Comparison of ENCODE assay signal across 8 cellular contexts in the genomic region with DNA sequence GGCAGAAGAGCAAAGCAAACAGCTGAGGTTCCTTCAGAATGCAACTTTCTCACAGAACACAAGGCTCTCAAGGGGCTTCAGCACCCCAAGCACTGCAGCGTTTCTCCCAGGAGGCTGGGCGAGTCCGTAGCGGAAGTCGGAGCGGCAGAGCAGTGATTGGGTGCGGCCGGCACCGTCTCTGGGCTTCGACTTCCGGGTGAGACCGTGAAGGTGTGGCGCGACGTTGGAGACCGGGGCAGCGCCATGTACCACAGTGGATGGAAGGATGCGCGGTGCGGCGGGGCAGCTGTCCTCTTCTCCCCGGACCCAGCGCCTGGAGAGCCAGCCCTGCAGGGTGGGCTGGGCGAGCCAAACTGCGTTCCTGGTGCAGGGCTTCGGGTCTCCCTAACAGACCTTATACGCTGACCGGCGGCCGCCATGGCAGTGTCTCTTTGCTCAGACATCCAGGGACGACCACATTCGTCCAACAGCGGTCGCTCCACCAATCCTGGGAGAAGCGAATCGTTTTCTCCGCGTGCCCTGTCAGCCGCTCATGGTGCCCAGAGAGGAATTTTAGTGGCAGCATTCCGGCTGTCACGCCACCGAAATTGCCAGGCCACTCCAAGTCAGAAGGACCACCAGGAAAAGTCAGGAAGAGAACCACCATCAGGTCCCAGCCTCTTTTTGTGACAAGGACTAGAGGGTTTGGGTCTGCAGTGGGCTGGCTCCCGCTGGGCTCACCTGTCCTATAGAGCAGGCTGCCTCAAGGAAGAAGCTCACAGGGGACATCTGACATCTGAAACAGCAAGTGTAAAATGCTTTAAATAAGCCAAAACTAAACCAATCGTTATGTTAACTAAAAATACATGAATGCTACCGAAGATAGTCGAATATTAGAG. TPM values are rescaled to one million over a fixed set of nuclear protein-coding genes. Genes with fewer than 3 reads are reported as not detected.
DNase-seq lines count a peak whose midpoint lies in the region; ATAC-seq and TF ChIP-seq lines count a peak whose summit lies in the region.

No MANE protein-coding gene starts in this region.

- peak overlapping the region; percentile 62 for H3K4me3 ChIP-seq in WERI-Rb-1 (ENCODE audit: low read depth, low read length)
- H3K4me3 ChIP-seq in mammary epithelial cell (replicated peaks in 1 of 3; ENCODE audit: insufficient read depth in 1 of 3, low read depth in 2 of 3, low read length in 3 of 3), result peak overlapping the region; percentile 50 to 90 (median 76)

- TF ChIP-seq CTCF in WERI-Rb-1 (IDR thresholded peaks at IDR 0.05; ENCODE audit: low read depth, low read length) (no peak), mammary epithelial cell (conservative IDR thresholded peaks at IDR 0.05 in 1 of 2, IDR thresholded peaks at IDR 0.05 in 1 of 2; ENCODE audit: extremely low read depth in 1 of 2, insufficient read depth in 1 of 2, low read depth in 1 of 2, low read length in 2 of 2) (no peak)

- intact Hi-C loops in mammary epithelial cell (cut with micrococcal nuclease), result no loop called here

- in situ Hi-C loops in mammary epithelial cell (cut with MboI; ENCODE audit: low sequenced_read_pairs in 2 of 2), result no loop called here

- dilution Hi-C loops in mammary epithelial cell (cut with HindIII; ENCODE audit: low sequenced_read_pairs), result no loop called here

- peak overlapping the region; percentile 80 for H3K4me2 ChIP-seq in mammary epithelial cell (ENCODE audit: insufficient read depth, low read depth, low read length)

- peak; percentile 85 for DNase-seq in Daoy (ENCODE audit: low read depth)
- peak; percentile 93 for DNase-seq in NAMALWA (ENCODE audit: low spot score)
- peak; percentile 93 for DNase-seq in WERI-Rb-1
- peak; percentile 69 for DNase-seq in mammary epithelial cell
- DNase-seq in inferior parietal cortex (ENCODE audit: extremely low spot score), result peak; percentile 79
- peak; percentile 66 for DNase-seq in stimulated activated CD4-positive, alpha-beta T cell treated with anti-CD3 and anti-CD28 coated beads, Interleukin-12 subunit alpha, Interleukin-12 subunit beta, amount 100 ng/mL, for 4 hours
- no peak for DNase-seq in 8988T

- BruUV-seq in mammary epithelial cell (replicated peaks; lab: Mats Ljungman, UMichigan), result TSS peak; percentile 37

- H3K27me3 ChIP-seq in WERI-Rb-1 (ENCODE audit: insufficient read depth, low read depth, severe bottlenecking) (no peaks in the 10 kb centered on the region), mammary epithelial cell (ENCODE audit: insufficient read depth, low read length) (no peaks in the 10 kb centered on the region)

- no peak overlapping the region for H3K9ac ChIP-seq in mammary epithelial cell (ENCODE audit: insufficient read depth, low read length)

- no peaks in the 10 kb centered on the region for H4K20me1 ChIP-seq in mammary epithelial cell (ENCODE audit: insufficient read depth, low read length)

- peak overlapping the region; percentile 48 for H3K27ac ChIP-seq in WERI-Rb-1
- H3K27ac ChIP-seq in mammary epithelial cell (ENCODE audit: insufficient read depth, low read depth, low read length), result no peak overlapping the region

- peaks cover 7% of the 10 kb centered on the region for H3K79me2 ChIP-seq in mammary epithelial cell (ENCODE audit: insufficient read depth, low read length)

- H3K9me3 ChIP-seq in WERI-Rb-1 (ENCODE audit: severe bottlenecking), result no peaks in the 10 kb centered on the region
- no peaks in the 10 kb centered on the region for H3K9me3 ChIP-seq in mammary epithelial cell (replicated peaks; ENCODE audit: insufficient read depth, low read length)

- CTCF ChIA-PET in mammary epithelial cell (lab: Charles Lee; ENCODE audit: low non-redundant PET), result no interaction called here

- H3K36me3 ChIP-seq in WERI-Rb-1 (no peaks in the 10 kb centered on the region), mammary epithelial cell (ENCODE audit: insufficient read depth, low read length) (no peaks in the 10 kb centered on the region)

- ATAC-seq in GM21786 (IDR thresholded peaks at IDR 0.05; ENCODE audit: unreplicated experiment), result peak; percentile 100

- H2AFZ ChIP-seq in mammary epithelial cell (ENCODE audit: low read depth, low read length), result peak overlapping the region; percentile 98

- H3K4me1 ChIP-seq in mammary epithelial cell (ENCODE audit: insufficient read depth, low read length), result no peaks in the 10 kb centered on the region

- WGBS in mammary epithelial cell (ENCODE audit: low coverage, missing lambda C conversion rate), result 4% methylated on average over 17 of the region's 46 CpGs

RNA-seq across cellular contexts. Expression of a gene that starts 20.5 kb away (rescaled TPM):
- total RNA-seq in Daoy (2014; rRNA removed; shearing (Covaris generic)), result not detected in 2 replicates
- not detected for total RNA-seq in mammary epithelial cell
- polyA plus RNA-seq in mammary epithelial cell, result not detected
- not detected for polyA minus RNA-seq in mammary epithelial cell
